13 cellular contexts compared by ENCODE assay signal in the genomic region with DNA sequence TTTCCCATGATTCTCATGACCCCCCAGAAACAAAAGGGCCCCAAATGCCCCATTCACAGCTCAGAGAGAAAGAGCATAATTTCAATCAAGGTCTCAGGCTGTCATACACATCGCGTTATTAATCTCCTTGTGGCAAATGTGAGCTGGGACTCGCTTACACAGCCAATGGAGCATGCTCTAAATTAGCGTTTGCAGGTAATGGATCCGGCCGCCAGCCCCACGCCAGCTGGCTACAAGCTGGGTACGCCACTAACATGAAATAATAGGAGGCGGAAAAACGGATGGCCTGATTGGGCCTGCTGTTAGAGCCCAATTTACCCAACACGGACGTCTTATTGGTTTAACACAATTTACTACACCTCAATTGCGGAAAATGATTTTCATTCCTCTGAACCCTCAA.
"Had no signal": no experiment of that assay in that cellular context is flagged by ENCODE, and none has a peak within 500 bp of the region (broad histone marks: within the 10 kb centered on the region; RNA-seq: fewer than 3 reads in every experiment).

No MANE protein-coding gene starts in this region.

- H3K27me3 ChIP-seq: gastroesophageal sphincter, left lung, right atrium auricular region, transverse colon, vagina had no signal

- H3K27ac ChIP-seq: gastroesophageal sphincter, left lung, right atrium auricular region, transverse colon, vagina had no signal

- H3K9me3 ChIP-seq: gastroesophageal sphincter, left lung, right atrium auricular region, transverse colon, vagina had no signal

- H3K4me1 ChIP-seq: gastroesophageal sphincter, left lung, right atrium auricular region, transverse colon, vagina had no signal

- ATAC-seq: gastroesophageal sphincter; left lung; naive thymus-derived CD8-positive, alpha-beta T cell had no signal

- DNase-seq: amniotic stem cell; mesenchymal stem cell; naive thymus-derived CD8-positive, alpha-beta T cell; small intestine; stimulated activated CD4-positive, alpha-beta T cell treated with anti-CD3 and anti-CD28 coated beads, Interleukin-4, amount 100 ng/mL, for 4 hours; stimulated activated CD8-positive, alpha-beta memory T cell treated with anti-CD3 and anti-CD28 coated beads, Interleukin-4, amount 100 ng/mL, for 48 hours; stimulated activated naive CD4-positive, alpha-beta T cell treated with Interleukin-2 at 50 U/mL for 16 hours; substantia nigra; transverse colon had no signal

- H3K4me3 ChIP-seq: gastroesophageal sphincter, left lung, right atrium auricular region, transverse colon, vagina had no signal
